ENCODE assay signal across 8 cellular contexts in the genomic region with DNA sequence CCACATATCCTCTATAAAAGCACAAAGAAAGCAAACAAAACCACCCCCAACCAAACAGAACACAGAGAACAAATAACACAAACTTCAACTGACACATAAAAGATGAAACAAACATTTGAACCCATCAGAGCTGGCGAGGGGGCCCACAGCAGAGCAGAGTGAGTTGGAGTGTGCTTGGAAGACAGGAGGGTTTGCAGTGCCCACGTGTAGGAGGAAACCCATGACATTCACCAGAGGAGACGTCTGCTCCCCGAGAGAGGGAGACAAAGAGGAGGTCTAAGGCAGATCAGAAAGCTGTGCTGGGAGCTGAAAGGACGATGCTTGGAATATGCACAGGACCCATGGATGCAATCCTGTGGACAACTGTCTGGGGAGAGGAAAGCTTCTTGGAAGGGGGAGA. TPM values are rescaled to one million over a fixed set of nuclear protein-coding genes. Genes with fewer than 3 reads are reported as not detected.
DNase-seq lines count a peak whose midpoint lies in the region; ATAC-seq, FAIRE-seq and TF ChIP-seq lines count a peak whose summit lies in the region.

No MANE protein-coding gene starts in this region.

- peak; percentile 34 for TF ChIP-seq RAD21 in SK-N-SH (IDR thresholded peaks at IDR 0.05; ENCODE audit: low read length)
- no peak for TF ChIP-seq RAD21 in HepG2 (CRISPR knock-in tag; IDR thresholded peaks at IDR 0.05)

- H3K4me1 ChIP-seq in SK-N-SH (ENCODE audit: control insufficient read depth in 1 of 2, insufficient read depth in 2 of 2, low read depth in 1 of 2, low read length in 1 of 2) (no peaks in the 10 kb centered on the region), HepG2 (ENCODE audit: insufficient read depth, low read length) (no peaks in the 10 kb centered on the region)

- 0% methylated on average over 5 of the region's 5 CpGs for WGBS in SK-N-SH (ENCODE audit: low lambda C conversion rate)
- 2% methylated on average over 5 of the region's 5 CpGs for WGBS in HepG2 (ENCODE audit: low lambda C conversion rate)

- H3F3A ChIP-seq in SK-N-SH (replicated peaks; ENCODE audit: insufficient read depth): no peaks in the 10 kb centered on the region

- TF ChIP-seq CTCF in SK-N-SH (IDR thresholded peaks at IDR 0.05) (peak; percentile 47), HepG2 (CRISPR knock-in tag; IDR thresholded peaks at IDR 0.05) (peak; percentile 54), omental fat pad (IDR thresholded peaks at IDR 0.05) (no peak)

- BruUV-seq in HepG2 (replicated peaks; lab: Mats Ljungman, UMichigan): no TSS peak

- no peaks in the 10 kb centered on the region for H3K9me2 ChIP-seq in SK-N-SH

- TF ChIP-seq EP300 in SK-N-SH (IDR thresholded peaks at IDR 0.05; ENCODE audit: borderline replicate concordance in 1 of 2, low read depth in 1 of 2, low read length in 1 of 2) (no peak), HepG2 (IDR thresholded peaks at IDR 0.05; ENCODE audit: low read depth in 2 of 2, low read length in 2 of 2) (no peak), HepG2 (CRISPR knock-in tag; IDR thresholded peaks at IDR 0.05; ENCODE audit: borderline replicate concordance) (no peak)

- ATAC-seq in HG02759 (IDR thresholded peaks at IDR 0.05; ENCODE audit: unreplicated experiment): peak; percentile 63
- ATAC-seq in HepG2: peak; percentile 93
- no peak for ATAC-seq in omental fat pad (ENCODE audit: low FRiP score)
- no peak for ATAC-seq in HG03460 (IDR thresholded peaks at IDR 0.05; ENCODE audit: unreplicated experiment)

- FAIRE-seq in HepG2 (lab: Jason Lieb, UNC): peak; percentile 43

- H3K27me3 ChIP-seq in SK-N-SH (ENCODE audit: insufficient read depth) (peaks cover 66% of the 10 kb centered on the region), HepG2 (ENCODE audit: control insufficient read depth in 1 of 2, insufficient read depth in 2 of 2, low read length in 2 of 2) (peaks cover 5 to 51% of the 10 kb centered on the region in 2 experiments)

- intact Hi-C loops in HepG2 (cut with micrococcal nuclease; ENCODE audit: unreplicated experiment): no loop called here

- in situ Hi-C loops in HepG2 (cut with HindIII; ENCODE audit: extremely low pct_ligation_motif_present, low pct_unique_long_range_greater_than_20kb): no loop called here

- no peaks in the 10 kb centered on the region for H3K36me3 ChIP-seq in SK-N-SH (replicated peaks in 1 of 2; ENCODE audit: control insufficient read depth in 1 of 2, insufficient read depth in 2 of 2, low read length in 1 of 2)
- H3K36me3 ChIP-seq in HepG2 (replicated peaks in 1 of 2; ENCODE audit: control insufficient read depth in 1 of 2, insufficient read depth in 2 of 2, low read length in 2 of 2): no peaks in the 10 kb centered on the region

- CTCF ChIA-PET in SK-N-SH (lab: Yijun Ruan, JAX) (interaction anchor here (0.9 to 1.9 kb wide), 3 partner anchors 9 to 265 kb away, joined by 3 to 7 read pairs (median 4); a partner anchor contains a TSS), HepG2 (lab: Yijun Ruan, JAX; ENCODE audit: low intra/inter-chr PET ratio, low total read pairs) (no interaction called here)

- H2AFZ ChIP-seq in SK-N-SH (ENCODE audit: low read depth) (no peak overlapping the region), HepG2 (ENCODE audit: low read length) (no peak overlapping the region)

- H3K79me2 ChIP-seq in SK-N-SH (ENCODE audit: insufficient read depth) (no peaks in the 10 kb centered on the region), HepG2 (ENCODE audit: insufficient read depth, low read length) (no peaks in the 10 kb centered on the region)

- TF ChIP-seq POLR2A in HepG2 (IDR thresholded peaks at IDR 0.05; ENCODE audit: insufficient read depth in 1 of 2, low read depth in 2 of 2, low read length in 2 of 2): no peak

- H3K27ac ChIP-seq in SK-N-SH (ENCODE audit: low read depth in 2 of 2, low read length in 1 of 2): no peak overlapping the region
- H3K27ac ChIP-seq in HepG2 (ENCODE audit: extremely low read length, insufficient read depth, low read length): no peak overlapping the region

- no peak overlapping the region for H3K4me3 ChIP-seq in SK-N-SH (ENCODE audit: low read depth in 2 of 2, low read length in 1 of 2)
- no peak overlapping the region for H3K4me3 ChIP-seq in HepG2 (replicated peaks in 1 of 3; ENCODE audit: insufficient read depth in 1 of 3, low read depth in 2 of 3, low read length in 3 of 3)

- H4K20me1 ChIP-seq in SK-N-SH (ENCODE audit: insufficient read depth) (no peaks in the 10 kb centered on the region), HepG2 (ENCODE audit: insufficient read depth, low read length) (no peaks in the 10 kb centered on the region)

- POLR2A ChIA-PET in SK-N-SH (lab: Yijun Ruan, JAX) (no interaction called here), HepG2 (lab: Yijun Ruan, JAX) (interaction anchor here (1.1 kb wide), 1 partner anchor 26 kb away, joined by 3 read pairs; no protein-coding TSS in a partner anchor)

- H3K4me2 ChIP-seq in SK-N-SH (no peak overlapping the region), HepG2 (ENCODE audit: low read depth, low read length) (no peak overlapping the region)

- peak; percentile 12 for DNase-seq in GF-D8 (lab: John Stamatoyannopoulos, UW)
- peak; percentile 60 for DNase-seq in SK-N-SH
- peak; percentile 44 for DNase-seq in HepG2 (ENCODE audit: low spot score)
- DNase-seq in omental fat pad (ENCODE audit: low spot score): no peak
- no peak for DNase-seq in DMS79 (lab: John Stamatoyannopoulos, UW)
- DNase-seq in stimulated activated CD4-positive, alpha-beta T cell treated with anti-CD3 and anti-CD28 coated beads, Interleukin-2, amount 100 ng/mL, for 24 hours: no peak

- no peaks in the 10 kb centered on the region for H3K9me3 ChIP-seq in SK-N-SH
- no peaks in the 10 kb centered on the region for H3K9me3 ChIP-seq in HepG2 (ENCODE audit: low read length)

- no peak overlapping the region for H3K9ac ChIP-seq in SK-N-SH
- no peak overlapping the region for H3K9ac ChIP-seq in HepG2 (ENCODE audit: insufficient read depth, low read depth, low read length)

TF ChIP-seq in SK-N-SH, 30 proteins besides CTCF, POLR2A, EP300 and RAD21 (continues in another document):
- TF ChIP-seq RCOR1 (IDR thresholded peaks at IDR 0.05; ENCODE audit: low read length): no peak

TF ChIP-seq in HepG2, 621 proteins besides CTCF, POLR2A, EP300 and RAD21 (continues in another document):
- TF ChIP-seq HCFC1 (IDR thresholded peaks at IDR 0.05; ENCODE audit: low read depth, low read length): no peak

RNA-seq across cellular contexts. Expression of a gene that starts 27.0 kb away (rescaled TPM):
- polyA plus RNA-seq in SK-N-SH (2012; rRNA removed) (75.5 and 78.4 TPM in 2 replicates), HepG2 (2011; rRNA removed) (70.5 and 71.3 TPM in 2 replicates)
- 69.3 and 72.9 TPM in 2 replicates for polyA plus RNA-seq in SK-N-SH (2012; cell fraction: cytosol; rRNA removed)
- 34.4 and 36.3 TPM in 2 replicates for polyA plus RNA-seq in SK-N-SH (2012; cell fraction: nucleus; rRNA removed)
- total RNA-seq in HepG2 (2016; rRNA removed; fragmentation: Illumina TruSeq; extraction: Trizol) (113 and 135 TPM in 2 replicates), omental fat pad (10 to 100 TPM; 16.1 to 57.5 (median 49.5) TPM)
- total RNA-seq in HepG2 (2016; cell fraction: cytosol; rRNA removed; fragmentation: Illumina TruSeq; extraction: Trizol; ENCODE audit: low read depth): 108 and 113 TPM in 2 replicates
- 108 and 154 TPM in 2 replicates for total RNA-seq in HepG2 (2016; cell fraction: insoluble cytoplasmic fraction; rRNA removed; fragmentation: Illumina TruSeq; extraction: Trizol)
- 76.0 and 81.1 TPM in 2 replicates for total RNA-seq in HepG2 (2016; cell fraction: membrane; rRNA removed; fragmentation: Illumina TruSeq; extraction: Trizol)
- 37.1 and 47.0 TPM in 2 replicates for total RNA-seq in HepG2 (2016; cell fraction: nucleus; rRNA removed; fragmentation: Illumina TruSeq; extraction: Trizol)
- 65.9 and 74.3 TPM in 2 replicates for polyA plus RNA-seq in HepG2 (2011; cell fraction: cytosol; rRNA removed)
- polyA plus RNA-seq in HepG2 (2011; cell fraction: nucleus; rRNA removed): 25.2 and 29.0 TPM in 2 replicates
- polyA plus RNA-seq in HepG2 (2012): 59.1 and 65.6 TPM in 2 replicates
- 88.2 and 98.8 TPM in 2 replicates for polyA plus RNA-seq in HepG2 (2016; cell fraction: cytosol; fragmentation: Illumina TruSeq; extraction: Trizol; ENCODE audit: low read depth)
- polyA plus RNA-seq in HepG2 (2016; cell fraction: insoluble cytoplasmic fraction; fragmentation: Illumina TruSeq; extraction: Trizol; ENCODE audit: low read depth): 150 and 160 TPM in 2 replicates
- polyA plus RNA-seq in HepG2 (2016; cell fraction: membrane; fragmentation: Illumina TruSeq; extraction: Trizol; ENCODE audit: low read depth): 60.1 and 66.8 TPM in 2 replicates
- 65.9 and 77.9 TPM in 2 replicates for polyA plus RNA-seq in HepG2 (2016; cell fraction: nucleus; fragmentation: Illumina TruSeq; extraction: Trizol; ENCODE audit: insufficient read depth, low read depth)
- polyA minus RNA-seq in HepG2 (2011; rRNA and poly(A)+ RNA removed; ENCODE audit: low replicate concordance): 30.3 and 163 TPM in 2 replicates
- polyA minus RNA-seq in HepG2 (2011; cell fraction: cytosol; rRNA and poly(A)+ RNA removed): 21.5 and 22.2 TPM in 2 replicates
- 21.4 and 25.5 TPM in 2 replicates for polyA minus RNA-seq in HepG2 (2011; cell fraction: nucleus; rRNA and poly(A)+ RNA removed)

RNA-seq across cellular contexts. Expression of a gene that starts 28.6 kb away (rescaled TPM):
- polyA plus RNA-seq in SK-N-SH (2012; rRNA removed) (142 and 316 TPM in 2 replicates), HepG2 (2011; rRNA removed) (22.2 and 23.7 TPM in 2 replicates)
- polyA plus RNA-seq in SK-N-SH (2012; cell fraction: cytosol; rRNA removed): 231 and 263 TPM in 2 replicates
- 65.1 and 121 TPM in 2 replicates for polyA plus RNA-seq in SK-N-SH (2012; cell fraction: nucleus; rRNA removed)
- total RNA-seq in HepG2 (2016; rRNA removed; fragmentation: Illumina TruSeq; extraction: Trizol) (50.4 and 63.7 TPM in 2 replicates), omental fat pad (10 to 100 TPM; 34.3 to 81.2 (median 44.2) TPM)
- total RNA-seq in HepG2 (2016; cell fraction: cytosol; rRNA removed; fragmentation: Illumina TruSeq; extraction: Trizol; ENCODE audit: low read depth): 15.2 and 15.4 TPM in 2 replicates
- total RNA-seq in HepG2 (2016; cell fraction: insoluble cytoplasmic fraction; rRNA removed; fragmentation: Illumina TruSeq; extraction: Trizol): 53.0 and 63.5 TPM in 2 replicates
- 25.8 and 27.4 TPM in 2 replicates for total RNA-seq in HepG2 (2016; cell fraction: membrane; rRNA removed; fragmentation: Illumina TruSeq; extraction: Trizol)
- total RNA-seq in HepG2 (2016; cell fraction: nucleus; rRNA removed; fragmentation: Illumina TruSeq; extraction: Trizol): 17.5 and 20.2 TPM in 2 replicates
- polyA plus RNA-seq in HepG2 (2011; cell fraction: cytosol; rRNA removed): 72.6 and 97.8 TPM in 2 replicates
- 21.7 and 33.4 TPM in 2 replicates for polyA plus RNA-seq in HepG2 (2011; cell fraction: nucleus; rRNA removed)
- polyA plus RNA-seq in HepG2 (2012): 46.4 and 50.3 TPM in 2 replicates
- polyA plus RNA-seq in HepG2 (2016; cell fraction: cytosol; fragmentation: Illumina TruSeq; extraction: Trizol; ENCODE audit: low read depth): 27.6 and 35.6 TPM in 2 replicates
- polyA plus RNA-seq in HepG2 (2016; cell fraction: insoluble cytoplasmic fraction; fragmentation: Illumina TruSeq; extraction: Trizol; ENCODE audit: low read depth): 110 and 131 TPM in 2 replicates
- polyA plus RNA-seq in HepG2 (2016; cell fraction: membrane; fragmentation: Illumina TruSeq; extraction: Trizol; ENCODE audit: low read depth): 36.7 and 40.8 TPM in 2 replicates
- 54.4 and 56.6 TPM in 2 replicates for polyA plus RNA-seq in HepG2 (2016; cell fraction: nucleus; fragmentation: Illumina TruSeq; extraction: Trizol; ENCODE audit: insufficient read depth, low read depth)
- 9.7 and 41.7 TPM in 2 replicates for polyA minus RNA-seq in HepG2 (2011; rRNA and poly(A)+ RNA removed; ENCODE audit: low replicate concordance)
- polyA minus RNA-seq in HepG2 (2011; cell fraction: cytosol; rRNA and poly(A)+ RNA removed): 11.4 and 22.6 TPM in 2 replicates
- polyA minus RNA-seq in HepG2 (2011; cell fraction: nucleus; rRNA and poly(A)+ RNA removed): 8.5 and 11.5 TPM in 2 replicates

Comparison
In these comparisons a context has a peak if more than half of its experiments do, and no peak if none do; other contexts are left out.
1. DNase-seq: peak in GF-D8 (single experiment), SK-N-SH (single experiment) and HepG2 (single experiment); none in omental fat pad (single experiment), DMS79 (single experiment) and stimulated activated CD4-positive, alpha-beta T cell treated with anti-CD3 and anti-CD28 coated beads, Interleukin-2, amount 100 ng/mL, for 24 hours (0 of 2).
2. ATAC-seq: peak in HG02759 (single experiment) and HepG2 (single experiment); none in omental fat pad (single experiment) and HG03460 (single experiment).
3. CTCF ChIP-seq: peak in SK-N-SH (single experiment) and HepG2 (single experiment); none in omental fat pad (0 of 3).